20 cellular contexts compared by ENCODE assay signal in the genomic region with DNA sequence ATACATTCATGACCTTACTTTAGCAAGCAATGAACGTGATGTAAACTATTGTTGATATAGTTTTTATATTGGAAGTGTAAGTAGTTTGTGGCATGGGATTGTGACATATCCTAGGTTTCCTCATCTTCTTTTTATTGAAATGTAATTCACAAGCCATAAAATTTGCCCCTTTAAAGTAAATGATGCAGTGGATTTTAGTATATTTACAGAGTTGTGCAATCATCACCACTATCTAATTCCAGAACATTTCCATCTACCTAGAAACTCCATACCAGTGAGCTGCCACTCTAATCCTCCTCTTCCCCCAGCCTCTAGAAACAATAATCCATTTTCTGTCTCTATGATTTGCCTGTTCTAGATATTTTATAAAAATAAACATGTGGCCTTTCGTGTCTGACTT. TPM values are rescaled to one million over a fixed set of nuclear protein-coding genes. Genes with fewer than 3 reads are reported as not detected.
"Had no signal": no experiment of that assay in that cellular context is flagged by ENCODE, and none has a peak within 500 bp of the region (broad histone marks: within the 10 kb centered on the region; RNA-seq: fewer than 3 reads in every experiment).

No MANE protein-coding gene starts in this region.

- H3K4me1 ChIP-seq: left ventricle myocardium inferior, sigmoid colon, testis, vagina had no signal

- H3K4me3 Mint-ChIP-seq: activated naive CD4-positive, alpha-beta T cell treated with anti-CD3 and anti-CD28 coated beads for 36 hours; activated naive CD8-positive, alpha-beta T cell treated with anti-CD3 and anti-CD28 coated beads, Interleukin-2, amount 10 ng/mL, durations not matched to agents 7 days and 5 days; activated T-cell treated with anti-CD3 and anti-CD28 coated beads, Interleukin-2, amount 50 U/mL, for 4 hours; mesothelial cell of epicardium had no signal

- DNase-seq: activated effector memory CD4-positive, alpha-beta T cell treated with Interleukin-2 at 50 U/mL for 16 hours; activated naive CD4-positive, alpha-beta T cell treated with anti-CD3 and anti-CD28 coated beads for 36 hours; activated naive CD8-positive, alpha-beta T cell treated with anti-CD3 and anti-CD28 coated beads, Interleukin-2, amount 10 ng/mL, durations not matched to agents 7 days and 5 days; activated T-cell treated with anti-CD3 and anti-CD28 coated beads, Interleukin-2, amount 50 U/mL, for 4 hours; amygdala; cerebellar nuclear complex; heart right ventricle; left ventricle myocardium inferior; occipital lobe; posterior cingulate gyrus; sigmoid colon; stimulated activated CD4-positive, alpha-beta T cell treated with anti-CD3 and anti-CD28 coated beads, Interleukin-2, amount 100 ng/mL, for 48 hours; stimulated activated CD8-positive, alpha-beta memory T cell treated with anti-CD3 and anti-CD28 coated beads, Interleukin-4, amount 100 ng/mL, for 48 hours; stimulated activated naive CD4-positive, alpha-beta T cell; T-helper 1 cell; testis had no signal

- H3K27ac Mint-ChIP-seq: activated naive CD4-positive, alpha-beta T cell treated with anti-CD3 and anti-CD28 coated beads for 36 hours; activated naive CD8-positive, alpha-beta T cell treated with anti-CD3 and anti-CD28 coated beads, Interleukin-2, amount 10 ng/mL, durations not matched to agents 7 days and 5 days; mesothelial cell of epicardium had no signal

- H3K27me3 Mint-ChIP-seq: activated naive CD8-positive, alpha-beta T cell treated with anti-CD3 and anti-CD28 coated beads, Interleukin-2, amount 10 ng/mL, durations not matched to agents 7 days and 5 days had no signal

- H3K4me3 ChIP-seq: coronary artery, heart right ventricle, left ventricle myocardium inferior, sigmoid colon, testis, vagina had no signal

- H3K27ac ChIP-seq: coronary artery, left ventricle myocardium inferior, sigmoid colon, testis, vagina had no signal

- ATAC-seq: activated T-cell treated with anti-CD3 and anti-CD28 coated beads, Interleukin-2, amount 50 U/mL, for 4 hours had no signal

- H3K27me3 ChIP-seq: heart right ventricle, sigmoid colon, testis, vagina had no signal

- H3K9me3 ChIP-seq: sigmoid colon, testis, vagina had no signal

- H3K36me3 ChIP-seq: vagina had no signal

- H3K9me3 Mint-ChIP-seq: activated naive CD8-positive, alpha-beta T cell treated with anti-CD3 and anti-CD28 coated beads, Interleukin-2, amount 10 ng/mL, durations not matched to agents 7 days and 5 days had no signal

- H3K4me1 Mint-ChIP-seq: mesothelial cell of epicardium had no signal

RNA-seq across cellular contexts. Expression of gene CASP10, which starts 10.7 kb away (rescaled TPM):
- polyA plus RNA-seq: neural cell had no signal
